Comparison of ENCODE assay signal across 22 cellular contexts in genomic region chr2:177221970-177222369, GRCh38. TPM values are rescaled to one million over a fixed set of nuclear protein-coding genes. Genes with fewer than 3 reads are reported as not detected.
DNase-seq lines count a peak whose midpoint lies in the region; ATAC-seq and TF ChIP-seq lines count a peak whose summit lies in the region.
"Had no signal": no experiment of that assay in that cellular context is flagged by ENCODE, and none has a peak within 500 bp of the region (broad histone marks: within the 10 kb centered on the region; RNA-seq: fewer than 3 reads in every experiment).

No MANE protein-coding gene starts in this region.

- H3K4me3 ChIP-seq in Panc1 (ENCODE audit: low read depth in 2 of 2, low read length in 2 of 2): no peak overlapping the region
- H3K4me3 ChIP-seq in endodermal cell (ENCODE audit: low read length): no peak overlapping the region
- H3K4me3 ChIP-seq in gastrocnemius medialis: no peak overlapping the region
- no peak overlapping the region for H3K4me3 ChIP-seq in BE2C (ENCODE audit: low read depth, low read length)
- H3K4me3 ChIP-seq: lung, SJSA1 had no signal

- H3K4me1 ChIP-seq in Panc1 (ENCODE audit: control insufficient read depth, insufficient read depth, low read length) (peaks cover 72% of the 10 kb centered on the region), endodermal cell (ENCODE audit: control insufficient read depth, insufficient read depth, low read length) (no peaks in the 10 kb centered on the region), gastrocnemius medialis (peaks cover 16 to 22% of the 10 kb centered on the region in 2 donors), BE2C (no peaks in the 10 kb centered on the region)
- H3K4me1 ChIP-seq: SJSA1 had no signal

- intact Hi-C loops in activated naive CD4-positive, alpha-beta T cell treated with anti-CD3 and anti-CD28 coated beads for 36 hours (cut with micrococcal nuclease): loop anchor here (2.0 kb wide), 1 partner anchor 31 kb away; no protein-coding TSS in a partner anchor
- intact Hi-C loops in Panc1 (cut with micrococcal nuclease; ENCODE audit: unreplicated experiment) (no loop called here), gastrocnemius medialis (cut with DNase I; ENCODE audit: low total_unique reads) (no loop called here)

- ATAC-seq in Panc1 (no peak), gastrocnemius medialis (peak in 1 of 2 donors; percentile 57)

- POLR2A ChIA-PET in Panc1 (lab: Charles Lee): interaction anchor here (0.7 kb wide), 1 partner anchor 171 kb away, joined by 4 read pairs; no protein-coding TSS in a partner anchor

- H3K27me3 ChIP-seq in Panc1 (ENCODE audit: control insufficient read depth, insufficient read depth, low read length) (no peaks in the 10 kb centered on the region), endodermal cell (ENCODE audit: control insufficient read depth, insufficient read depth, low read length, poor library complexity, severe bottlenecking) (no peaks in the 10 kb centered on the region), gastrocnemius medialis (no peaks in the 10 kb centered on the region), BE2C (no peaks in the 10 kb centered on the region)

- 95 to 100% methylated on average over 3 of the region's 3 CpGs for WGBS in endodermal cell (ENCODE audit: insufficient coverage in 1 of 2, insufficient read length in 1 of 2), 2 experiments

- TF ChIP-seq CTCF in Panc1 (IDR thresholded peaks at IDR 0.05) (no peak), endodermal cell (conservative IDR thresholded peaks at IDR 0.05) (no peak), gastrocnemius medialis (IDR thresholded peaks at IDR 0.05 in 4 of 5, conservative IDR thresholded peaks at IDR 0.05 in 1 of 5) (no peak), BE2C (IDR thresholded peaks at IDR 0.05; ENCODE audit: low read depth, low read length) (no peak)

- H3K9ac ChIP-seq in endodermal cell (ENCODE audit: extremely low read depth, low read length, poor library complexity, severe bottlenecking): no peak overlapping the region

- in situ Hi-C loops in Panc1 (cut with HindIII; ENCODE audit: low pct_unique_long_range_greater_than_20kb, low sequenced_read_pairs) (no loop called here), gastrocnemius medialis (cut with MboI; ENCODE audit: low sequenced_read_pairs in 4 of 4) (no loop called here)

- CTCF ChIA-PET in activated naive CD4-positive, alpha-beta T cell treated with anti-CD3 and anti-CD28 coated beads for 36 hours (lab: Charles Lee): interaction anchor here (1.0 to 1.8 kb wide), 4 partner anchors 16 to 71 kb away, joined by 3 to 5 read pairs (median 4); no protein-coding TSS in a partner anchor
- CTCF ChIA-PET in Panc1 (lab: Charles Lee): no interaction called here

- H3K36me3 ChIP-seq in Panc1 (ENCODE audit: control insufficient read depth, insufficient read depth, low read length) (peaks cover 40% of the 10 kb centered on the region), endodermal cell (ENCODE audit: control insufficient read depth, insufficient read depth, low read length) (peaks cover 74% of the 10 kb centered on the region), gastrocnemius medialis (peaks cover 6 to 60% of the 10 kb centered on the region in 2 donors), BE2C (peaks cover 52% of the 10 kb centered on the region)

- no peak overlapping the region for H3K4me3 Mint-ChIP-seq in activated naive CD4-positive, alpha-beta T cell treated with anti-CD3 and anti-CD28 coated beads for 36 hours
- no peak overlapping the region for H3K4me3 Mint-ChIP-seq in endodermal cell
- H3K4me3 Mint-ChIP-seq: activated B cell treated with CpG ODN at 0.5 μM for 24 hours, brain, CD14-positive monocyte, IgD-negative memory B cell had no signal

- no TSS peak for BruUV-seq in Panc1 (replicated peaks; lab: Mats Ljungman, UMichigan)

- H3K27ac Mint-ChIP-seq in activated naive CD4-positive, alpha-beta T cell treated with anti-CD3 and anti-CD28 coated beads for 36 hours: peak overlapping the region; percentile 68
- H3K27ac Mint-ChIP-seq in endodermal cell: peak overlapping the region; percentile 55
- H3K27ac Mint-ChIP-seq: activated B cell treated with CpG ODN at 0.5 μM for 24 hours had no signal

- peaks cover 41% of the 10 kb centered on the region for H3K4me1 Mint-ChIP-seq in activated naive CD4-positive, alpha-beta T cell treated with anti-CD3 and anti-CD28 coated beads for 36 hours (ENCODE audit: low read depth)
- H3K4me1 Mint-ChIP-seq in endodermal cell: peaks cover 6% of the 10 kb centered on the region

- peak overlapping the region; percentile 73 for H3K27ac ChIP-seq in Panc1 (ENCODE audit: low read length)
- no peak overlapping the region for H3K27ac ChIP-seq in endodermal cell (ENCODE audit: low read depth, low read length)
- H3K27ac ChIP-seq in gastrocnemius medialis: peak overlapping the region; percentile 32 to 66 (median 52)
- no peak overlapping the region for H3K27ac ChIP-seq in substantia nigra (ENCODE audit: low read depth, low read length, poor library complexity, severe bottlenecking)
- H3K27ac ChIP-seq: SJSA1 had no signal

- TF ChIP-seq POLR2A in gastrocnemius medialis (IDR thresholded peaks at IDR 0.05): no peak

- peaks cover 46% of the 10 kb centered on the region for H3K36me3 Mint-ChIP-seq in activated naive CD4-positive, alpha-beta T cell treated with anti-CD3 and anti-CD28 coated beads for 36 hours (ENCODE audit: low read depth)
- peaks cover 49% of the 10 kb centered on the region for H3K36me3 Mint-ChIP-seq in endodermal cell (ENCODE audit: low read depth)
- H3K36me3 Mint-ChIP-seq: IgD-negative memory B cell had no signal

- no peaks in the 10 kb centered on the region for H3K27me3 Mint-ChIP-seq in activated naive CD4-positive, alpha-beta T cell treated with anti-CD3 and anti-CD28 coated beads for 36 hours (ENCODE audit: low read depth)
- H3K27me3 Mint-ChIP-seq in endodermal cell (ENCODE audit: insufficient read depth): no peaks in the 10 kb centered on the region
- H3K27me3 Mint-ChIP-seq: activated B cell treated with CpG ODN at 0.5 μM for 24 hours, brain, IgD-negative memory B cell had no signal

- H3K9me3 Mint-ChIP-seq in activated naive CD4-positive, alpha-beta T cell treated with anti-CD3 and anti-CD28 coated beads for 36 hours: no peaks in the 10 kb centered on the region
- no peaks in the 10 kb centered on the region for H3K9me3 Mint-ChIP-seq in endodermal cell
- H3K9me3 Mint-ChIP-seq: activated B cell treated with CpG ODN at 0.5 μM for 24 hours, CD14-positive monocyte, IgD-negative memory B cell had no signal

- DNase-seq in activated naive CD4-positive, alpha-beta T cell treated with anti-CD3 and anti-CD28 coated beads for 36 hours: no peak
- DNase-seq in activated naive CD4-positive, alpha-beta T cell treated with Interleukin-2 at 50 U/mL for 16 hours: no peak
- DNase-seq in Panc1 (ENCODE audit: low read depth, low spot score) (no peak), endodermal cell (no peak), gastrocnemius medialis (no peak), substantia nigra (lab: John Stamatoyannopoulos, UW) (no peak), BE2C (no peak)
- no peak for DNase-seq in stimulated activated CD4-positive, alpha-beta T cell treated with anti-CD3 and anti-CD28 coated beads, Interleukin-15, amount 100 ng/mL, for 24 hours
- DNase-seq: activated B cell treated with CpG ODN at 0.5 μM for 24 hours; cortex of kidney; DMS79 treated with DMSO at 0.1 percent for 48 hours; foreskin fibroblast; kidney; MM.1S; NCI-H1694; NCI-H226; stimulated activated CD4-positive, alpha-beta T cell treated with anti-CD3 and anti-CD28 coated beads, Interleukin-2, amount 100 ng/mL, for 48 hours had no signal

- H3K9me3 ChIP-seq in Panc1 (ENCODE audit: control insufficient read depth, insufficient read depth, low read depth, low read length): no peaks in the 10 kb centered on the region
- no peaks in the 10 kb centered on the region for H3K9me3 ChIP-seq in endodermal cell (ENCODE audit: control insufficient read depth, low read length)
- no peaks in the 10 kb centered on the region for H3K9me3 ChIP-seq in gastrocnemius medialis
- no peaks in the 10 kb centered on the region for H3K9me3 ChIP-seq in BE2C

RNA-seq across cellular contexts. Expression of gene HNRNPA3, which starts 9.4 kb away (rescaled TPM):
- total RNA-seq in activated naive CD4-positive, alpha-beta T cell treated with anti-CD3 and anti-CD28 coated beads for 36 hours: 100 to 1,000 TPM; 312 to 340 TPM
- 228 TPM for total RNA-seq in Panc1 (2021; ENCODE audit: unreplicated experiment)
- polyA plus RNA-seq in Panc1 (2012; ENCODE audit: insufficient read length): 326 TPM
- total RNA-seq in endodermal cell: 100 to 1,000 TPM; 323 to 413 TPM
- polyA plus RNA-seq in endodermal cell (2013, experiment 1 of 2): 370 TPM
- 361 TPM for polyA plus RNA-seq in endodermal cell (2013, experiment 2 of 2)
- total RNA-seq in gastrocnemius medialis: 10 to 100 TPM; 16.1 to 32.2 (median 22.4) TPM
- polyA plus RNA-seq in BE2C (2012; ENCODE audit: insufficient read depth, insufficient read length, low read depth): 79.6 TPM

RNA-seq across cellular contexts. Expression of gene NFE2L2, which starts 42.6 kb away (rescaled TPM):
- 10 to 100 TPM; 63.8 to 66.9 TPM for total RNA-seq in activated naive CD4-positive, alpha-beta T cell treated with anti-CD3 and anti-CD28 coated beads for 36 hours
- total RNA-seq in Panc1 (2021; ENCODE audit: unreplicated experiment) (104 TPM), endodermal cell (10 to 100 TPM; 59.0 to 59.1 TPM), gastrocnemius medialis (10 to 100 TPM; 33.0 to 93.3 (median 59.1) TPM)
- 58.2 TPM for polyA plus RNA-seq in Panc1 (2012; ENCODE audit: insufficient read length)
- 46.2 TPM for polyA plus RNA-seq in endodermal cell (2013, experiment 1 of 2)
- polyA plus RNA-seq in endodermal cell (2013, experiment 2 of 2): 49.2 TPM
- 26.0 TPM for polyA plus RNA-seq in BE2C (2012; ENCODE audit: insufficient read depth, insufficient read length, low read depth)

Comparison
In these comparisons a context has a peak if more than half of its experiments do, and no peak if none do; other contexts are left out.
1. H3K27ac ChIP-seq: peak in Panc1 (single experiment) and gastrocnemius medialis (4 of 4); none in endodermal cell (single experiment) and substantia nigra (single experiment).